ENCODE assay signal across 27 cellular contexts in the genomic region with DNA sequence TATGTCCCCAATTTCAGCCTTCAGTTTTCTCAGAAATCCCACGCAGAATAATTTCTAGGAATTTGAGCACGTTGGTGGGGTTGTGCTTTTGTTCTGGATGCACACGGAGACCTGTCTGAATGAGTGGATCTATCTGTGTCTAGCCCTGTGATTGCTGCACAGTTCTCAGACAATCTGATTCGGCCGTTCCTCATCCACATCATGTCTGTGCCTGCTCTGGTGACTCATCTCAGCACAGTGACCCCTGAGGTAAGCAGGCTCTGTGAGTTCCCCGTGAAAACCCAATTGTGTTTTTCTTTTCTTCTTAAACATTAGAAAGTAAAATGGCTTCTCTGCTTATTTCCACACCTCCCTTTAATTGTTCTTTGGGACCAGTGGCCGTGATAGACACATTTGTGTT. TPM values are rescaled to one million over a fixed set of nuclear protein-coding genes. Genes with fewer than 3 reads are reported as not detected.
A peak's percentile ranks its signal among the peaks of the same experiment; 100 is the strongest.
DNase-seq lines count a peak whose midpoint lies in the region; ATAC-seq and TF ChIP-seq lines count a peak whose summit lies in the region.
"Had no signal": no experiment of that assay in that cellular context is flagged by ENCODE, and none has a peak within 500 bp of the region (broad histone marks: within the 10 kb centered on the region; RNA-seq: fewer than 3 reads in every experiment).

No MANE protein-coding gene starts in this region.

- peaks cover 90% of the 10 kb centered on the region for H3K36me3 Mint-ChIP-seq in stimulated activated effector memory CD8-positive, alpha-beta T cell treated with anti-CD3 and anti-CD28 coated beads, Interleukin-12 subunit alpha, Interleukin-12 subunit beta, amount 100 ng/mL, for 72 hours

- ATAC-seq in stimulated activated effector memory CD8-positive, alpha-beta T cell treated with anti-CD3 and anti-CD28 coated beads, Interleukin-12 subunit alpha, Interleukin-12 subunit beta, amount 100 ng/mL, for 72 hours: no peak
- ATAC-seq: psoas muscle had no signal

- BruUV-seq in mammary epithelial cell (replicated peaks; lab: Mats Ljungman, UMichigan): no TSS peak

- H3K4me3 Mint-ChIP-seq in stimulated activated effector memory CD8-positive, alpha-beta T cell treated with anti-CD3 and anti-CD28 coated beads, Interleukin-12 subunit alpha, Interleukin-12 subunit beta, amount 100 ng/mL, for 72 hours: no peak overlapping the region
- H3K4me3 Mint-ChIP-seq: activated CD4-positive, alpha-beta T cell treated with anti-CD3 and anti-CD28 coated beads, Interleukin-2, amount 10 ng/mL, durations not matched to agents 7 days and 5 days; activated naive CD4-positive, alpha-beta T cell treated with anti-CD3 and anti-CD28 coated beads, Interleukin-2, amount 10 ng/mL, durations not matched to agents 7 days and 5 days; activated T-helper 1 cell treated with anti-CD3 and anti-CD28 coated beads, Interleukin-12 subunit alpha, Interleukin-12 subunit beta, Interleukin-2, Interleukin-4 antibody, amounts not matched to agents 30 ng/mL and 10 ng/mL and 1 ng/mL, durations not matched to agents 14 hours and 24 hours and 36 hours; B cell; T-helper 2 cell treated with Interferon-gamma antibody and Interleukin-4, amounts not matched to agents 5 μg/mL and 100 μg/mL, for 36 hours had no signal

- no peak overlapping the region for H3K9ac ChIP-seq in mammary epithelial cell (ENCODE audit: insufficient read depth, low read length)

- H3K9me3 ChIP-seq in BE2C (no peaks in the 10 kb centered on the region), mammary epithelial cell (replicated peaks; ENCODE audit: insufficient read depth, low read length) (no peaks in the 10 kb centered on the region)
- H3K9me3 ChIP-seq: HAP-1, psoas muscle, suprapubic skin, uterus had no signal

- intact Hi-C loops in mammary epithelial cell (cut with micrococcal nuclease): loop anchor here (1.0 kb wide), 1 partner anchor 64 kb away; no protein-coding TSS in a partner anchor

- H3K4me3 ChIP-seq in BE2C (ENCODE audit: low read depth, low read length) (peak overlapping the region; percentile 33), mammary epithelial cell (replicated peaks in 1 of 3; ENCODE audit: insufficient read depth in 1 of 3, low read depth in 2 of 3, low read length in 3 of 3) (no peak overlapping the region)
- H3K4me3 ChIP-seq: HAP-1, psoas muscle, suprapubic skin, uterus had no signal

- H3K79me2 ChIP-seq in mammary epithelial cell (ENCODE audit: insufficient read depth, low read length): no peaks in the 10 kb centered on the region

- peak overlapping the region; percentile 46 for H3K27ac ChIP-seq in mammary epithelial cell (ENCODE audit: insufficient read depth, low read depth, low read length)
- H3K27ac ChIP-seq: psoas muscle, suprapubic skin, uterus, WERI-Rb-1 had no signal

- H3K36me3 ChIP-seq in BE2C: no peaks in the 10 kb centered on the region; the same call in 1 of the 2 replicates
- peaks cover 16% of the 10 kb centered on the region for H3K36me3 ChIP-seq in mammary epithelial cell (ENCODE audit: insufficient read depth, low read length)
- H3K36me3 ChIP-seq: uterus had no signal

- DNase-seq in BE2C (peak; percentile 58), LHCN-M2 (ENCODE audit: low read depth) (peak; percentile 37), mammary epithelial cell (peak; percentile 88), iris pigment epithelial cell (ENCODE audit: low read depth) (peak; percentile 90), 8988T (no peak), H4 (ENCODE audit: low spot score) (no peak), NCI-H345 treated with DMSO at 0.1 percent for 48 hours (lab: John Stamatoyannopoulos, UW; ENCODE audit: unreplicated experiment) (no peak)
- DNase-seq in stimulated activated effector memory CD8-positive, alpha-beta T cell treated with anti-CD3 and anti-CD28 coated beads, Interleukin-12 subunit alpha, Interleukin-12 subunit beta, amount 100 ng/mL, for 72 hours (ENCODE audit: low spot score in 2 of 2): no peak
- DNase-seq: activated CD4-positive, alpha-beta T cell treated with anti-CD3 and anti-CD28 coated beads, Interleukin-2, amount 10 ng/mL, durations not matched to agents 7 days and 5 days; activated naive CD4-positive, alpha-beta T cell treated with anti-CD3 and anti-CD28 coated beads, Interleukin-2, amount 10 ng/mL, durations not matched to agents 7 days and 5 days; anterior cingulate cortex; DMS53; erythroblast; hypothalamus; NCI-H1105 treated with DMSO at 0.1 percent for 48 hours; NCI-H2029 treated with DMSO at 0.1 percent for 48 hours; NCI-H345; NCI-H774; psoas muscle; stimulated activated CD4-positive, alpha-beta T cell treated with anti-CD3 and anti-CD28 coated beads, Interleukin-1b, Interleukin-23, amount 100 ng/mL, for 48 hours; uterus; WERI-Rb-1 had no signal

- H3K4me1 ChIP-seq in BE2C: no peaks in the 10 kb centered on the region; the same call in 1 of the 2 replicates
- peaks cover 13% of the 10 kb centered on the region for H3K4me1 ChIP-seq in mammary epithelial cell (ENCODE audit: insufficient read depth, low read length)
- H3K4me1 ChIP-seq: HAP-1, psoas muscle, suprapubic skin, uterus had no signal

- no peaks in the 10 kb centered on the region for H3K9me3 Mint-ChIP-seq in stimulated activated effector memory CD8-positive, alpha-beta T cell treated with anti-CD3 and anti-CD28 coated beads, Interleukin-12 subunit alpha, Interleukin-12 subunit beta, amount 100 ng/mL, for 72 hours
- H3K9me3 Mint-ChIP-seq: activated CD4-positive, alpha-beta T cell treated with anti-CD3 and anti-CD28 coated beads, Interleukin-2, amount 10 ng/mL, durations not matched to agents 7 days and 5 days; activated naive CD4-positive, alpha-beta T cell treated with anti-CD3 and anti-CD28 coated beads, Interleukin-2, amount 10 ng/mL, durations not matched to agents 7 days and 5 days; activated T-helper 1 cell treated with anti-CD3 and anti-CD28 coated beads, Interleukin-12 subunit alpha, Interleukin-12 subunit beta, Interleukin-2, Interleukin-4 antibody, amounts not matched to agents 30 ng/mL and 10 ng/mL and 1 ng/mL, durations not matched to agents 14 hours and 24 hours and 36 hours; T-helper 2 cell treated with Interferon-gamma antibody and Interleukin-4, amounts not matched to agents 5 μg/mL and 100 μg/mL, for 36 hours had no signal

- H3K27me3 ChIP-seq in BE2C: no peaks in the 10 kb centered on the region
- no peaks in the 10 kb centered on the region for H3K27me3 ChIP-seq in mammary epithelial cell (ENCODE audit: insufficient read depth, low read length)
- H3K27me3 ChIP-seq: suprapubic skin, uterus had no signal

- CTCF ChIA-PET in mammary epithelial cell (lab: Charles Lee; ENCODE audit: low non-redundant PET): no interaction called here

- in situ Hi-C loops in mammary epithelial cell (cut with MboI; ENCODE audit: low sequenced_read_pairs in 2 of 2): no loop called here

- H3K4me1 Mint-ChIP-seq in stimulated activated effector memory CD8-positive, alpha-beta T cell treated with anti-CD3 and anti-CD28 coated beads, Interleukin-12 subunit alpha, Interleukin-12 subunit beta, amount 100 ng/mL, for 72 hours: no peaks in the 10 kb centered on the region
- H3K4me1 Mint-ChIP-seq: B cell had no signal

- TF ChIP-seq CTCF in BE2C (IDR thresholded peaks at IDR 0.05; ENCODE audit: low read depth, low read length) (no peak), mammary epithelial cell (conservative IDR thresholded peaks at IDR 0.05 in 1 of 2, IDR thresholded peaks at IDR 0.05 in 1 of 2; ENCODE audit: extremely low read depth in 1 of 2, insufficient read depth in 1 of 2, low read depth in 1 of 2, low read length in 2 of 2) (no peak)

- peak overlapping the region; percentile 78 for H2AFZ ChIP-seq in mammary epithelial cell (ENCODE audit: low read depth, low read length)

- 6% methylated on average over 6 of the region's 7 CpGs for WGBS in mammary epithelial cell (ENCODE audit: low coverage, missing lambda C conversion rate)

- no peak overlapping the region for H3K27ac Mint-ChIP-seq in stimulated activated effector memory CD8-positive, alpha-beta T cell treated with anti-CD3 and anti-CD28 coated beads, Interleukin-12 subunit alpha, Interleukin-12 subunit beta, amount 100 ng/mL, for 72 hours
- H3K27ac Mint-ChIP-seq: activated CD4-positive, alpha-beta T cell treated with anti-CD3 and anti-CD28 coated beads, Interleukin-2, amount 10 ng/mL, durations not matched to agents 7 days and 5 days; activated naive CD4-positive, alpha-beta T cell treated with anti-CD3 and anti-CD28 coated beads, Interleukin-2, amount 10 ng/mL, durations not matched to agents 7 days and 5 days; activated T-helper 1 cell treated with anti-CD3 and anti-CD28 coated beads, Interleukin-12 subunit alpha, Interleukin-12 subunit beta, Interleukin-2, Interleukin-4 antibody, amounts not matched to agents 30 ng/mL and 10 ng/mL and 1 ng/mL, durations not matched to agents 14 hours and 24 hours and 36 hours; B cell; T-helper 2 cell treated with Interferon-gamma antibody and Interleukin-4, amounts not matched to agents 5 μg/mL and 100 μg/mL, for 36 hours had no signal

- dilution Hi-C loops in mammary epithelial cell (cut with HindIII; ENCODE audit: low sequenced_read_pairs): no loop called here

- H3K4me2 ChIP-seq in mammary epithelial cell (ENCODE audit: insufficient read depth, low read depth, low read length): peak overlapping the region; percentile 74

- no peaks in the 10 kb centered on the region for H4K20me1 ChIP-seq in mammary epithelial cell (ENCODE audit: insufficient read depth, low read length)

RNA-seq across cellular contexts. Expression of a gene that starts 20.2 kb away (rescaled TPM):
- polyA plus RNA-seq in BE2C (2012; ENCODE audit: insufficient read depth, insufficient read length, low read depth): 31.0 TPM
- total RNA-seq in LHCN-M2 (2014; rRNA removed) (45.6 and 45.9 TPM in 2 replicates), mammary epithelial cell (10 to 100 TPM; 31.2 to 53.7 TPM)
- 20.9 TPM for polyA plus RNA-seq in LHCN-M2 (2012)
- polyA plus RNA-seq in mammary epithelial cell: 21.5 TPM
- 103 TPM for polyA minus RNA-seq in mammary epithelial cell
- 53.4 and 72.6 TPM in 2 replicates for total RNA-seq in H4 (2014; rRNA removed; shearing (Covaris generic))

RNA-seq across cellular contexts. Expression of a gene that starts 20.6 kb away (rescaled TPM):
- polyA plus RNA-seq in BE2C (2012; ENCODE audit: insufficient read depth, insufficient read length, low read depth): 69.5 TPM
- total RNA-seq in LHCN-M2 (2014; rRNA removed) (25.7 and 40.1 TPM in 2 replicates), mammary epithelial cell (100 to 1,000 TPM in 1 of 2 donors, 10 to 100 TPM in 1; 71.2 to 125 TPM)
- polyA plus RNA-seq in LHCN-M2 (2012): 60.6 TPM
- 72.5 TPM for polyA plus RNA-seq in mammary epithelial cell
- 126 TPM for polyA minus RNA-seq in mammary epithelial cell
- 15.7 and 23.4 TPM in 2 replicates for total RNA-seq in H4 (2014; rRNA removed; shearing (Covaris generic))

Comparison
In these comparisons a context has a peak if more than half of its experiments do, and no peak if none do; other contexts are left out.
1. DNase-seq: peak in BE2C (single experiment), LHCN-M2 (single experiment), mammary epithelial cell (single experiment) and iris pigment epithelial cell (single experiment); none in stimulated activated effector memory CD8-positive, alpha-beta T cell treated with anti-CD3 and anti-CD28 coated beads, Interleukin-12 subunit alpha, Interleukin-12 subunit beta, amount 100 ng/mL, for 72 hours (0 of 2), 8988T (single experiment), H4 (single experiment) and NCI-H345 treated with DMSO at 0.1 percent for 48 hours (single experiment).